Comparison of ENCODE assay signal across 11 cellular contexts in the genomic region with DNA sequence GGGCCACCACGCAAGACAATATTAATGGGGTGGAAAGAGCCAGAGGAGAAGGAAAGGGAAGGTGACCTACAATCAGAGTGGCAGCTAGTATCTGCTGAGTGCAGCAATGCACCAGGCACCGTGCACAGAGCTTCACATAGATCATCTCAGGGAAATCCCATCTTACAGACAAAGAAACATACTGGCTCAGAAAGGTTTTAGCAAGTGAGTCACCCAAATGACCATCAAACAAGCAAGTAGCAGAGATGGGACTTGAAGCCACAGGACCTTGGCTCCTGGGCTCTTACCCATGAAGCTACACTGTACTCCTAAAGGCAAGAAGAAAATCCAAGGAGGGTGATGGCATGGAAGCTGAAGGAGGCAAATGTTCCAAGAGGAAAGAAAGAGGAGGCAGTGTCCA. TPM values are rescaled to one million over a fixed set of nuclear protein-coding genes. Genes with fewer than 3 reads are reported as not detected.
DNase-seq lines count a peak whose midpoint lies in the region; ATAC-seq, FAIRE-seq and TF ChIP-seq lines count a peak whose summit lies in the region.
"Had no signal": no experiment of that assay in that cellular context is flagged by ENCODE, and none has a peak within 500 bp of the region (broad histone marks: within the 10 kb centered on the region; RNA-seq: fewer than 3 reads in every experiment).

No MANE protein-coding gene starts in this region.

- CTCF ChIA-PET in GM12878 (lab: Yijun Ruan, JAX): no interaction called here

- H3K4me3 ChIP-seq in GM12878: peak overlapping the region; percentile 22; the same call in 1 of the 2 replicates

- intact Hi-C loops in GM12878 (cut with micrococcal nuclease; ENCODE audit: unreplicated experiment): no loop called here

- TF ChIP-seq EP300 in GM12878 (IDR thresholded peaks at IDR 0.05; ENCODE audit: borderline replicate concordance in 1 of 2, control insufficient read depth in 1 of 2, low read depth in 2 of 2, low read length in 2 of 2): no peak

- RAD21 ChIA-PET in GM12878 (lab: Charles Lee; ENCODE audit: unreplicated experiment): no interaction called here

- no peak for TF ChIP-seq RAD21 in GM12878 (IDR thresholded peaks at IDR 0.05; ENCODE audit: insufficient read depth, low read depth, low read length)

- POLR2A ChIA-PET in GM12878 (lab: Charles Lee): no interaction called here

- H2AFZ ChIP-seq in GM12878 (ENCODE audit: control insufficient read depth, low read depth, low read length): no peak overlapping the region

- no peaks in the 10 kb centered on the region; the same call in 1 of the 2 replicates for H3K4me1 ChIP-seq in GM12878 (ENCODE audit: control insufficient read depth, insufficient read depth, low read length)

- no TSS peak for BruUV-seq in GM12878 (replicated peaks; lab: Mats Ljungman, UMichigan)

- H3K9me3 ChIP-seq in GM12878 (replicated peaks; ENCODE audit: control insufficient read depth, insufficient read depth, low read length): no peaks in the 10 kb centered on the region

- TF ChIP-seq POLR2A in GM12878 (IDR thresholded peaks at IDR 0.05; ENCODE audit: low read depth, low read length): no peak

- H3K36me3 ChIP-seq in GM12878 (ENCODE audit: control insufficient read depth in 2 of 2, insufficient read depth in 2 of 2, low read length in 1 of 2): peaks cover 2 to 4% of the 10 kb centered on the region in 2 experiments; a peak in 3 of 4 replicates

- H3K9ac ChIP-seq in GM12878 (ENCODE audit: control insufficient read depth, insufficient read depth, low read length): no peak overlapping the region

- DNase-seq in Daoy (ENCODE audit: low read depth) (peak; percentile 40), GM12878 (ENCODE audit: low read depth, low spot score) (no peak), myocyte (ENCODE audit: low read depth) (peak; percentile 47), SW480 (ENCODE audit: low spot score) (no peak), T-helper 2 cell (no peak), germinal center (ENCODE audit: low spot score) (no peak)
- DNase-seq in activated CD4-positive, alpha-beta T cell treated with anti-CD3 and anti-CD28 coated beads, Interleukin-2, amount 50 U/mL, for 1 hour: no peak
- DNase-seq: activated CD4-positive, alpha-beta T cell treated with anti-CD3 and anti-CD28 coated beads, Interleukin-2, amount 50 U/mL, for 4 hours; NCI-H2171 treated with DMSO at 0.1 percent for 48 hours; stimulated activated CD4-positive, alpha-beta T cell treated with anti-CD3 and anti-CD28 coated beads, Interleukin-12 subunit alpha, Interleukin-12 subunit beta, amount 100 ng/mL, for 4 hours had no signal

- FAIRE-seq in GM12878 (lab: Jason Lieb, UNC): no peak

- TF ChIP-seq CTCF in GM12878 (IDR thresholded peaks at IDR 0.05 in 2 of 3, conservative IDR thresholded peaks at IDR 0.05 in 1 of 3; ENCODE audit: control insufficient read depth in 2 of 3, extremely low read depth in 1 of 3, insufficient read depth in 1 of 3, low read depth in 3 of 3, low read length in 3 of 3): no peak

- peak; percentile 57 for ATAC-seq in HG02884 (IDR thresholded peaks at IDR 0.05; ENCODE audit: unreplicated experiment)
- peak; percentile 78 for ATAC-seq in GM12878

- in situ Hi-C loops in GM12878 (cut with MboI): no loop called here

- peaks cover 4% of the 10 kb centered on the region; the same call in 1 of the 2 replicates for H4K20me1 ChIP-seq in GM12878 (ENCODE audit: control insufficient read depth, insufficient read depth)

- H3K27ac ChIP-seq in GM12878 (ENCODE audit: control insufficient read depth, insufficient read depth): no peak overlapping the region

- SMC1A ChIA-PET in GM12878 (lab: Charles Lee; ENCODE audit: uncharacterized antibody, unreplicated experiment): interaction anchor here (0.6 kb wide), 1 partner anchor 22 kb away, joined by 3 read pairs; no protein-coding TSS in a partner anchor

- no peaks in the 10 kb centered on the region for H3K27me3 ChIP-seq in GM12878 (replicated peaks in 1 of 2; ENCODE audit: control insufficient read depth in 2 of 2, insufficient read depth in 2 of 2, low read length in 1 of 2)

- H3K4me2 ChIP-seq in GM12878 (ENCODE audit: control insufficient read depth, insufficient read depth): peak overlapping the region; percentile 5; the same call in 1 of the 2 replicates

- H3K79me2 ChIP-seq in GM12878 (ENCODE audit: control insufficient read depth, insufficient read depth, low read length): peaks cover 21% of the 10 kb centered on the region

- WGBS in GM12878 (ENCODE audit: insufficient coverage, insufficient replicate concordance, low lambda C conversion rate, missing lambda C conversion rate): 44% methylated on average over 2 of the region's 2 CpGs

TF ChIP-seq in GM12878, 131 proteins besides CTCF, POLR2A, EP300 and RAD21 (continues in another document):
- TF ChIP-seq, protein P1, sequence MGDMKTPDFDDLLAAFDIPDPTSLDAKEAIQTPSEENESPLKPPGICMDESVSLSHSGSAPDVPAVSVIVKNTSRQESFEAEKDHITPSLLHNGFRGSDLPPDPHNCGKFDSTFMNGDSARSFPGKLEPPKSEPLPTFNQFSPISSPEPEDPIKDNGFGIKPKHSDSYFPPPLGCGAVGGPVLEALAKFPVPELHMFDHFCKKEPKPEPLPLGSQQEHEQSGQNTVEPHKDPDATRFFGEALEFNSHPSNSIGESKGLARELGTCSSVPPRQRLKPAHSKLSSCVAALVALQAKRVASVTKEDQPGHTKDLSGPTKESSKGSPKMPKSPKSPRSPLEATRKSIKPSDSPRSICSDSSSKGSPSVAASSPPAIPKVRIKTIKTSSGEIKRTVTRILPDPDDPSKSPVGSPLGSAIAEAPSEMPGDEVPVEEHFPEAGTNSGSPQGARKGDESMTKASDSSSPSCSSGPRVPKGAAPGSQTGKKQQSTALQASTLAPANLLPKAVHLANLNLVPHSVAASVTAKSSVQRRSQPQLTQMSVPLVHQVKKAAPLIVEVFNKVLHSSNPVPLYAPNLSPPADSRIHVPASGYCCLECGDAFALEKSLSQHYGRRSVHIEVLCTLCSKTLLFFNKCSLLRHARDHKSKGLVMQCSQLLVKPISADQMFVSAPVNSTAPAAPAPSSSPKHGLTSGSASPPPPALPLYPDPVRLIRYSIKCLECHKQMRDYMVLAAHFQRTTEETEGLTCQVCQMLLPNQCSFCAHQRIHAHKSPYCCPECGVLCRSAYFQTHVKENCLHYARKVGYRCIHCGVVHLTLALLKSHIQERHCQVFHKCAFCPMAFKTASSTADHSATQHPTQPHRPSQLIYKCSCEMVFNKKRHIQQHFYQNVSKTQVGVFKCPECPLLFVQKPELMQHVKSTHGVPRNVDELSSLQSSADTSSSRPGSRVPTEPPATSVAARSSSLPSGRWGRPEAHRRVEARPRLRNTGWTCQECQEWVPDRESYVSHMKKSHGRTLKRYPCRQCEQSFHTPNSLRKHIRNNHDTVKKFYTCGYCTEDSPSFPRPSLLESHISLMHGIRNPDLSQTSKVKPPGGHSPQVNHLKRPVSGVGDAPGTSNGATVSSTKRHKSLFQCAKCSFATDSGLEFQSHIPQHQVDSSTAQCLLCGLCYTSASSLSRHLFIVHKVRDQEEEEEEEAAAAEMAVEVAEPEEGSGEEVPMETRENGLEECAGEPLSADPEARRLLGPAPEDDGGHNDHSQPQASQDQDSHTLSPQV (IDR thresholded peaks at IDR 0.05): no peak
- TF ChIP-seq ZNF384 (IDR thresholded peaks at IDR 0.05; ENCODE audit: borderline replicate concordance, low read depth, low read length) (no peak), MXI1 (IDR thresholded peaks at IDR 0.05; ENCODE audit: low read depth, low read length) (no peak), RCOR1 (conservative IDR thresholded peaks at IDR 0.05; ENCODE audit: low read depth, low read length) (no peak), YBX1 (IDR thresholded peaks at IDR 0.05) (no peak)

RNA-seq across cellular contexts. Expression of a gene that starts 6.8 kb away (rescaled TPM):
- 177 and 189 TPM in 2 replicates for total RNA-seq in Daoy (2014; rRNA removed; shearing (Covaris generic))
- total RNA-seq in GM12878 (2013; cell fraction: nucleolus; rRNA removed): 49.2 and 54.5 TPM in 2 replicates
- total RNA-seq in GM12878 (2014; rRNA removed) (101 and 122 TPM in 2 replicates), GM12878 (2014; rRNA removed; fragmentation: Illumina TruSeq; extraction: Trizol) (150 and 156 TPM in 2 replicates), GM12878 (2021) (102 and 108 TPM in 2 replicates), myocyte (444 and 546 TPM in 2 replicates)
- 98.6 TPM for polyA plus RNA-seq in GM12878 (2011; ENCODE audit: low read depth)
- polyA plus RNA-seq in GM12878 (2011; rRNA removed) (166 and 189 TPM in 2 replicates), GM12878 (2014; fragmentation: Illumina TruSeq; extraction: Trizol) (172 and 208 TPM in 2 replicates), GM12878 (2014; fragmentation: Nextera tagmentation; extraction: Ambion mirVana) (100 to 1,000 TPM; 218 to 249 TPM), GM12878 (2014; rRNA removed) (97.2 and 120 TPM in 2 replicates), GM12878 (2016; fragmentation: Nextera tagmentation; extraction: Ambion mirVana) (100 to 1,000 TPM; 201 to 203 TPM)
- 121 and 124 TPM in 2 replicates for polyA plus RNA-seq in GM12878 (2011; cell fraction: cytosol; rRNA removed)
- 106 and 126 TPM in 2 replicates for polyA plus RNA-seq in GM12878 (2011; cell fraction: nucleus; rRNA removed)
- 94.2 and 108 TPM in 2 replicates for polyA plus RNA-seq in GM12878 (2012)
- polyA minus RNA-seq in GM12878 (2011; rRNA and poly(A)+ RNA removed): 68.4 and 109 TPM in 2 replicates
- 80.8 and 85.0 TPM in 2 replicates for polyA minus RNA-seq in GM12878 (2011; cell fraction: cytosol; rRNA and poly(A)+ RNA removed)
- 26.1 and 35.2 TPM in 2 replicates for polyA minus RNA-seq in GM12878 (2011; cell fraction: nucleus; rRNA and poly(A)+ RNA removed)
- polyA plus RNA-seq in myocyte (2012): 998 TPM

Comparison
In these comparisons a context has a peak if more than half of its experiments do, and no peak if none do; other contexts are left out.
1. DNase-seq: peak in Daoy (single experiment) and myocyte (single experiment); none in GM12878 (single experiment), SW480 (single experiment), T-helper 2 cell (0 of 5), activated CD4-positive, alpha-beta T cell treated with anti-CD3 and anti-CD28 coated beads, Interleukin-2, amount 50 U/mL, for 1 hour (single experiment) and germinal center (single experiment).